21 cellular contexts compared by ENCODE assay signal in genomic region chr1:230555826-230556225, GRCh38.
"Had no signal": no experiment of that assay in that cellular context is flagged by ENCODE, and none has a peak within 500 bp of the region (broad histone marks: within the 10 kb centered on the region; RNA-seq: fewer than 3 reads in every experiment).

No MANE protein-coding gene starts in this region.

- H3K27me3 ChIP-seq: gastrocnemius medialis, right lobe of liver, suprapubic skin, thyroid gland had no signal

- H3K4me3 ChIP-seq: gastrocnemius medialis, lung, prostate gland, right lobe of liver, suprapubic skin, thyroid gland had no signal

- H3K9ac ChIP-seq: parathyroid adenoma had no signal

- H3K9me3 ChIP-seq: gastrocnemius medialis, prostate gland, right lobe of liver, suprapubic skin, thyroid gland had no signal

- H3K4me3 Mint-ChIP-seq: nephron progenitor cell; stimulated activated effector memory CD8-positive, alpha-beta T cell treated with anti-CD3 and anti-CD28 coated beads, Interleukin-12 subunit alpha, Interleukin-12 subunit beta, amount 100 ng/mL, for 72 hours; type B pancreatic cell had no signal

- H3K36me3 ChIP-seq: gastrocnemius medialis, prostate gland, right lobe of liver, suprapubic skin, thyroid gland had no signal

- H3K4me1 ChIP-seq: gastrocnemius medialis, parathyroid adenoma, prostate gland, right lobe of liver, suprapubic skin, thyroid gland had no signal

- H3K9me3 Mint-ChIP-seq: nephron progenitor cell; stimulated activated effector memory CD8-positive, alpha-beta T cell treated with anti-CD3 and anti-CD28 coated beads, Interleukin-12 subunit alpha, Interleukin-12 subunit beta, amount 100 ng/mL, for 72 hours; type B pancreatic cell had no signal

- H3K27ac ChIP-seq: gastrocnemius medialis, parathyroid adenoma, prostate gland, right lobe of liver, suprapubic skin, thyroid gland had no signal

- ATAC-seq: esophagus mucosa; gastrocnemius medialis; left colon; left ventricle myocardium superior; right lobe of liver; stimulated activated effector memory CD8-positive, alpha-beta T cell treated with anti-CD3 and anti-CD28 coated beads, Interleukin-12 subunit alpha, Interleukin-12 subunit beta, amount 100 ng/mL, for 72 hours; stimulated activated naive CD8-positive, alpha-beta T cell treated with anti-CD3 and anti-CD28 coated beads, Interleukin-15, Interleukin-2, amounts not matched to agents 100 U/mL and 50 U/mL, for 24 hours had no signal

- H3K4me1 Mint-ChIP-seq: nephron progenitor cell; stimulated activated effector memory CD8-positive, alpha-beta T cell treated with anti-CD3 and anti-CD28 coated beads, Interleukin-12 subunit alpha, Interleukin-12 subunit beta, amount 100 ng/mL, for 72 hours had no signal

- H3K36me3 Mint-ChIP-seq: stimulated activated effector memory CD8-positive, alpha-beta T cell treated with anti-CD3 and anti-CD28 coated beads, Interleukin-12 subunit alpha, Interleukin-12 subunit beta, amount 100 ng/mL, for 72 hours; type B pancreatic cell had no signal

- H2AFZ ChIP-seq: parathyroid adenoma had no signal

- H3K27ac Mint-ChIP-seq: nephron progenitor cell; stimulated activated effector memory CD8-positive, alpha-beta T cell treated with anti-CD3 and anti-CD28 coated beads, Interleukin-12 subunit alpha, Interleukin-12 subunit beta, amount 100 ng/mL, for 72 hours; type B pancreatic cell had no signal

- DNase-seq: effector memory CD4-positive, alpha-beta T cell; gastrocnemius medialis; glutamatergic neuron; left colon; left ventricle myocardium superior; mesenchymal stem cell; midbrain; nephron progenitor cell; retina; right lobe of liver; stimulated activated CD4-positive, alpha-beta T cell treated with anti-CD3 and anti-CD28 coated beads, Interleukin-4, amount 100 ng/mL, for 1 hour; stimulated activated CD8-positive, alpha-beta memory T cell treated with anti-CD3 and anti-CD28 coated beads, Interleukin-4, amount 100 ng/mL, for 48 hours; stimulated activated naive CD8-positive, alpha-beta T cell treated with anti-CD3 and anti-CD28 coated beads, Interleukin-15, Interleukin-2, amounts not matched to agents 100 U/mL and 50 U/mL, for 24 hours; thyroid gland had no signal

- H3K79me2 ChIP-seq: parathyroid adenoma had no signal
